Comparison of ENCODE assay signal across 23 cellular contexts in genomic region chr14:39350866-39351265, GRCh38.
"Had no signal": no experiment of that assay in that cellular context is flagged by ENCODE, and none has a peak within 500 bp of the region (broad histone marks: within the 10 kb centered on the region; RNA-seq: fewer than 3 reads in every experiment).

No MANE protein-coding gene starts in this region.

- H3K27ac Mint-ChIP-seq: naive thymus-derived CD8-positive, alpha-beta T cell; stimulated activated effector memory CD8-positive, alpha-beta T cell treated with anti-CD3 and anti-CD28 coated beads, Interleukin-12 subunit alpha, Interleukin-12 subunit beta, amount 100 ng/mL, for 72 hours had no signal

- H3K4me1 Mint-ChIP-seq: neural crest cell; stimulated activated effector memory CD8-positive, alpha-beta T cell treated with anti-CD3 and anti-CD28 coated beads, Interleukin-12 subunit alpha, Interleukin-12 subunit beta, amount 100 ng/mL, for 72 hours had no signal

- ATAC-seq: esophagus mucosa; gastrocnemius medialis; left ventricle myocardium superior; lower lobe of right lung; naive thymus-derived CD8-positive, alpha-beta T cell; pancreas; sciatic nerve; stimulated activated effector memory CD8-positive, alpha-beta T cell treated with anti-CD3 and anti-CD28 coated beads, Interleukin-12 subunit alpha, Interleukin-12 subunit beta, amount 100 ng/mL, for 72 hours had no signal

- H3K27ac ChIP-seq: dorsolateral prefrontal cortex, epithelial cell of prostate, lower lobe of right lung, neutrophil, pancreas, stomach, thyroid gland, vagina had no signal

- FAIRE-seq: keratinocyte had no signal

- H3K4me3 ChIP-seq: dorsolateral prefrontal cortex, gastrocnemius medialis, lower lobe of right lung, pancreas, stomach, thyroid gland, vagina had no signal

- H3K9me3 ChIP-seq: gastrocnemius medialis, lower lobe of right lung, neutrophil, pancreas, stomach, thyroid gland, vagina had no signal

- H3K4me3 Mint-ChIP-seq: naive thymus-derived CD8-positive, alpha-beta T cell; neural crest cell; stimulated activated effector memory CD8-positive, alpha-beta T cell treated with anti-CD3 and anti-CD28 coated beads, Interleukin-12 subunit alpha, Interleukin-12 subunit beta, amount 100 ng/mL, for 72 hours had no signal

- H3K4me1 ChIP-seq: gastrocnemius medialis, lower lobe of right lung, thyroid gland, vagina had no signal

- H3K27me3 ChIP-seq: dorsolateral prefrontal cortex, gastrocnemius medialis, neutrophil, pancreas, stomach, thyroid gland, vagina had no signal

- DNase-seq: dorsolateral prefrontal cortex; effector CD4-positive, alpha-beta T cell; foreskin fibroblast; gastrocnemius medialis; head of caudate nucleus; left ventricle myocardium superior; lower lobe of right lung; naive thymus-derived CD8-positive, alpha-beta T cell; pancreas; stimulated activated CD4-positive, alpha-beta T cell treated with anti-CD3 and anti-CD28 coated beads, Interleukin-2, amount 100 ng/mL, for 24 hours; stimulated activated CD4-positive, alpha-beta T cell treated with anti-CD3 and anti-CD28 coated beads, Interleukin-4, amount 100 ng/mL, for 24 hours; stimulated activated naive CD4-positive, alpha-beta T cell treated with Interleukin-2 at 50 U/mL for 16 hours; stomach; thyroid gland; trophoblast cell had no signal

- H3K27me3 Mint-ChIP-seq: naive thymus-derived CD8-positive, alpha-beta T cell had no signal
